Comparison of ENCODE assay signal across 9 cellular contexts in genomic region chr7:112112822-112113255, GRCh38.
DNase-seq lines count a peak whose midpoint lies in the region; ATAC-seq and TF ChIP-seq lines count a peak whose summit lies in the region.
"Had no signal": no experiment of that assay in that cellular context is flagged by ENCODE, and none has a peak within 500 bp of the region (broad histone marks: within the 10 kb centered on the region; RNA-seq: fewer than 3 reads in every experiment).

No MANE protein-coding gene starts in this region.

- intact Hi-C loops in dorsolateral prefrontal cortex (cut with DNase I) (loop anchor here (1.0 to 2.0 kb wide), 2 partner anchors 93 to 94 kb away; partner anchors contain the start of genes DOCK4 (in 2 of the 2) and ZNF277 (in 2 of the 2)), lower lobe of right lung (cut with DNase I) (no loop called here)

- no peaks in the 10 kb centered on the region for H3K9me3 ChIP-seq in lower lobe of right lung
- no peaks in the 10 kb centered on the region for H3K9me3 ChIP-seq in tibial nerve

- H3K36me3 ChIP-seq in lower lobe of right lung (no peaks in the 10 kb centered on the region), tibial nerve (no peaks in the 10 kb centered on the region)

- H3K27ac ChIP-seq in dorsolateral prefrontal cortex (peak overlapping the region; percentile 72 to 99 (median 94)), lower lobe of right lung (peak overlapping the region; percentile 27), tibial nerve (peak overlapping the region; percentile 32 to 91 (median 70))

- H3K4me1 Mint-ChIP-seq in mesothelial cell of epicardium = peaks cover 5% of the 10 kb centered on the region
- H3K4me1 Mint-ChIP-seq: activated naive CD8-positive, alpha-beta T cell treated with anti-CD3 and anti-CD28 coated beads, Interleukin-2, amount 50 U/mL, for 24 hours had no signal

- TF ChIP-seq EP300 in tibial nerve (IDR thresholded peaks at IDR 0.05) = peak; percentile 28 to 84

- H3K4me3 Mint-ChIP-seq in mesothelial cell of epicardium = no peak overlapping the region
- H3K4me3 Mint-ChIP-seq: activated naive CD8-positive, alpha-beta T cell treated with anti-CD3 and anti-CD28 coated beads, Interleukin-2, amount 50 U/mL, for 24 hours had no signal

- TF ChIP-seq POLR2A in NB4 (IDR thresholded peaks at IDR 0.05; ENCODE audit: extremely low read depth, insufficient read length) (no peak), tibial nerve (IDR thresholded peaks at IDR 0.05) (no peak)

- H3K4me3 ChIP-seq in NB4 (ENCODE audit: low read depth, low read length) = no peak overlapping the region
- H3K4me3 ChIP-seq in dorsolateral prefrontal cortex = peak overlapping the region in 36 of 59 donors; percentile 0 to 52 (median 18)
- no peak overlapping the region for H3K4me3 ChIP-seq in lower lobe of right lung
- H3K4me3 ChIP-seq in tibial nerve = peak overlapping the region in 1 of 4 donors; percentile 25

- DNase-seq in NB4 (ENCODE audit: low read depth) (peak; percentile 9), dorsolateral prefrontal cortex (peak in 1 of 10 donors; percentile 59), lower lobe of right lung (no peak), tibial nerve (ENCODE audit: low spot score in 2 of 2) (peak in 1 of 2 donors; percentile 61), mesothelial cell of epicardium (ENCODE audit: low spot score in 2 of 2, unreplicated experiment in 2 of 2) (no peak), HUDEP-2 (lab: John Stamatoyannopoulos, UW; ENCODE audit: unreplicated experiment in 76 of 76) (no peak), A172 (ENCODE audit: low spot score) (no peak), DMS53 treated with DMSO at 0.1 percent for 48 hours (lab: John Stamatoyannopoulos, UW; ENCODE audit: unreplicated experiment) (no peak)
- DNase-seq: activated naive CD8-positive, alpha-beta T cell treated with anti-CD3 and anti-CD28 coated beads, Interleukin-2, amount 50 U/mL, for 24 hours had no signal

- H3K4me1 ChIP-seq in lower lobe of right lung (peaks cover 19% of the 10 kb centered on the region), tibial nerve (peaks cover 0 to 45% (median 11%) of the 10 kb centered on the region in 4 donors)

- H3K27me3 Mint-ChIP-seq in mesothelial cell of epicardium (ENCODE audit: low read depth) = no peaks in the 10 kb centered on the region

- 6% methylated on average over 5 of the region's 5 CpGs for WGBS in tibial nerve, 2 donors

- H3K36me3 Mint-ChIP-seq in mesothelial cell of epicardium = peaks cover 1% of the 10 kb centered on the region

- H3K9me3 Mint-ChIP-seq in mesothelial cell of epicardium = no peaks in the 10 kb centered on the region
- H3K9me3 Mint-ChIP-seq: activated naive CD8-positive, alpha-beta T cell treated with anti-CD3 and anti-CD28 coated beads, Interleukin-2, amount 50 U/mL, for 24 hours had no signal

- ATAC-seq in lower lobe of right lung = peak; percentile 73 to 74
- ATAC-seq: activated naive CD8-positive, alpha-beta T cell treated with anti-CD3 and anti-CD28 coated beads, Interleukin-2, amount 50 U/mL, for 24 hours had no signal

- TF ChIP-seq CTCF in NB4 (IDR thresholded peaks at IDR 0.05; ENCODE audit: low read depth, low read length) = no peak
- peak in 1 of 56 donors; percentile 15 for TF ChIP-seq CTCF in dorsolateral prefrontal cortex (IDR thresholded peaks at IDR 0.05 in 54 of 56, conservative IDR thresholded peaks at IDR 0.05 in 2 of 56; ENCODE audit: low read depth in 1 of 56, partially characterized antibody in 56 of 56)
- no peak for TF ChIP-seq CTCF in lower lobe of right lung (IDR thresholded peaks at IDR 0.05)
- TF ChIP-seq CTCF in tibial nerve (IDR thresholded peaks at IDR 0.05) = no peak
- TF ChIP-seq CTCF in mesothelial cell of epicardium (IDR thresholded peaks at IDR 0.05; ENCODE audit: unreplicated experiment) = no peak

- no peaks in the 10 kb centered on the region for H3K27me3 ChIP-seq in dorsolateral prefrontal cortex
- no peaks in the 10 kb centered on the region for H3K27me3 ChIP-seq in lower lobe of right lung (ENCODE audit: low read depth)
- H3K27me3 ChIP-seq in tibial nerve = no peaks in the 10 kb centered on the region

- no peak overlapping the region for H3K27ac Mint-ChIP-seq in mesothelial cell of epicardium
- H3K27ac Mint-ChIP-seq: activated naive CD8-positive, alpha-beta T cell treated with anti-CD3 and anti-CD28 coated beads, Interleukin-2, amount 50 U/mL, for 24 hours had no signal

Comparison
In these comparisons a context has a peak if more than half of its experiments do, and no peak if none do; other contexts are left out.
1. H3K4me3 ChIP-seq: peak in dorsolateral prefrontal cortex (36 of 59); none in NB4 (single experiment) and lower lobe of right lung (single experiment).
2. H3K27ac ChIP-seq: peak in every context shown above with its lines; median percentile 94 in dorsolateral prefrontal cortex; 70 in tibial nerve; 27 in lower lobe of right lung.